In the genomic region with DNA sequence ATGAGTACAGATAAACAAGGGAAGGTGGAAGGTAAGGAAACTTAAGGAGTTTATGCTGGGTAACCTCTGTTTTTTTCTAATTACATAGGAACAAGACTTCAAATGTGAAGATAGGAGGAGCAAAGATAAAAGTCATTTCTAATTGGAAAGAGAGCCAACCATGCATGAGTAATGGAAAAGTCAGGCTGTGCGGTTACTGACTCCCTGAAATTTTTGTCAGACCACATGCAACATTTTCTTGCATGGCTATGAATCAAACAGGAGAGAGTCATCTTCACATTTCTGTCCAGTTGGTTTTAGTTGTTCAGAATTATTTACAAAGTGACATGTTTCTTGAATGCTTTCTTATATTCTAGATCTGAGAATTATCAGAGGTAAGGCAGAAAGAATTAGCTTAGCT, we compare ENCODE assay signal across 13 cellular contexts.
DNase-seq lines count a peak whose midpoint lies in the region; ATAC-seq, FAIRE-seq and TF ChIP-seq lines count a peak whose summit lies in the region.
"Had no signal": no experiment of that assay in that cellular context is flagged by ENCODE, and none has a peak within 500 bp of the region (broad histone marks: within the 10 kb centered on the region; RNA-seq: fewer than 3 reads in every experiment).

No MANE protein-coding gene starts in this region.

- peak; percentile 77 for DNase-seq in AG09309 (ENCODE audit: low read depth)
- DNase-seq in HTR-8/SVneo (ENCODE audit: insufficient read length, low spot score), result peak; percentile 4
- DNase-seq in mammary epithelial cell, result peak; percentile 65
- DNase-seq in kidney glomerular epithelial cell (lab: John Stamatoyannopoulos, UW), result peak; percentile 71
- DNase-seq in DMS53 treated with DMSO at 0.1 percent for 48 hours (lab: John Stamatoyannopoulos, UW; ENCODE audit: unreplicated experiment), result no peak
- DNase-seq in lower lobe of right lung, result no peak
- DNase-seq: activated CD4-positive, alpha-beta T cell treated with anti-CD3 and anti-CD28 coated beads, Interleukin-2, amount 50 U/mL, for 4 hours; NCI-H1105 treated with DMSO at 0.1 percent for 48 hours; NCI-H446; posterior cingulate gyrus had no signal

- no peak overlapping the region for H3K4me2 ChIP-seq in mammary epithelial cell (ENCODE audit: insufficient read depth, low read depth, low read length)

- TF ChIP-seq CTCF in AG09309 (IDR thresholded peaks at IDR 0.05; ENCODE audit: control insufficient read depth, insufficient read depth, low read depth, low read length, missing control alignments) (no peak), mammary epithelial cell (conservative IDR thresholded peaks at IDR 0.05 in 1 of 2, IDR thresholded peaks at IDR 0.05 in 1 of 2; ENCODE audit: extremely low read depth in 1 of 2, insufficient read depth in 1 of 2, low read depth in 1 of 2, low read length in 2 of 2) (no peak), lower lobe of right lung (IDR thresholded peaks at IDR 0.05) (no peak)

- 45% methylated on average over 1 of the region's 1 CpG for WGBS in mammary epithelial cell (ENCODE audit: low coverage, missing lambda C conversion rate)

- CTCF ChIA-PET in mammary epithelial cell (lab: Charles Lee; ENCODE audit: low non-redundant PET), result no interaction called here

- H3K79me2 ChIP-seq in mammary epithelial cell (ENCODE audit: insufficient read depth, low read length), result no peaks in the 10 kb centered on the region

- H3K4me3 ChIP-seq in AG09309 (ENCODE audit: control insufficient read depth, low read depth, low read length), result no peak overlapping the region
- no peak overlapping the region for H3K4me3 ChIP-seq in mammary epithelial cell (replicated peaks in 1 of 3; ENCODE audit: insufficient read depth in 1 of 3, low read depth in 2 of 3, low read length in 3 of 3)
- H3K4me3 ChIP-seq in lower lobe of right lung, result no peak overlapping the region

- H3K27me3 ChIP-seq in mammary epithelial cell (ENCODE audit: insufficient read depth, low read length) (no peaks in the 10 kb centered on the region), lower lobe of right lung (ENCODE audit: low read depth) (no peaks in the 10 kb centered on the region)

- dilution Hi-C loops in mammary epithelial cell (cut with HindIII; ENCODE audit: low sequenced_read_pairs), result no loop called here

- H3K36me3 ChIP-seq in mammary epithelial cell (ENCODE audit: insufficient read depth, low read length) (no peaks in the 10 kb centered on the region), lower lobe of right lung (no peaks in the 10 kb centered on the region)

- H3K9me3 ChIP-seq in mammary epithelial cell (replicated peaks; ENCODE audit: insufficient read depth, low read length), result no peaks in the 10 kb centered on the region
- H3K9me3 ChIP-seq in lower lobe of right lung, result no peaks in the 10 kb centered on the region

- in situ Hi-C loops in mammary epithelial cell (cut with MboI; ENCODE audit: low sequenced_read_pairs in 2 of 2), result no loop called here

- peaks cover 5% of the 10 kb centered on the region for H3K4me1 ChIP-seq in mammary epithelial cell (ENCODE audit: insufficient read depth, low read length)
- no peaks in the 10 kb centered on the region for H3K4me1 ChIP-seq in lower lobe of right lung

- H3K27ac ChIP-seq in mammary epithelial cell (ENCODE audit: insufficient read depth, low read depth, low read length) (no peak overlapping the region), lower lobe of right lung (no peak overlapping the region)

- intact Hi-C loops in mammary epithelial cell (cut with micrococcal nuclease), result no loop called here
- intact Hi-C loops in lower lobe of right lung (cut with DNase I), result no loop called here

- H4K20me1 ChIP-seq in mammary epithelial cell (ENCODE audit: insufficient read depth, low read length), result no peaks in the 10 kb centered on the region

- H3K9ac ChIP-seq in mammary epithelial cell (ENCODE audit: insufficient read depth, low read length), result no peak overlapping the region

- ATAC-seq in HG03097 (IDR thresholded peaks at IDR 0.05; ENCODE audit: low FRiP score, unreplicated experiment) (no peak), lower lobe of right lung (no peak), GM18498 (IDR thresholded peaks at IDR 0.05; ENCODE audit: unreplicated experiment) (no peak)
- ATAC-seq: HepG2 had no signal

- no peak for FAIRE-seq in HTR-8/SVneo (lab: Jason Lieb, UNC)
- FAIRE-seq: HepG2 had no signal

- no peak overlapping the region for H2AFZ ChIP-seq in mammary epithelial cell (ENCODE audit: low read depth, low read length)

- no TSS peak for BruUV-seq in mammary epithelial cell (replicated peaks; lab: Mats Ljungman, UMichigan)

Comparison
In these comparisons a context has a peak if more than half of its experiments do, and no peak if none do; other contexts are left out.
1. DNase-seq: peak in AG09309 (single experiment), HTR-8/SVneo (single experiment), mammary epithelial cell (single experiment) and kidney glomerular epithelial cell (single experiment); none in DMS53 treated with DMSO at 0.1 percent for 48 hours (single experiment) and lower lobe of right lung (single experiment).